ENCODE assay signal across 12 cellular contexts in genomic region chr18:105161-106053, GRCh38. TPM values are rescaled to one million over a fixed set of nuclear protein-coding genes. Genes with fewer than 3 reads are reported as not detected.
A peak's percentile ranks its signal among the peaks of the same experiment; 100 is the strongest.
DNase-seq lines count a peak whose midpoint lies in the region; ATAC-seq, FAIRE-seq and TF ChIP-seq lines count a peak whose summit lies in the region.
"Not testable (repeated sequence)": the region's sequence is repeated elsewhere in the genome, so short reads cannot be mapped to it uniquely, and the experiment has no call there.
"Had no signal": no experiment of that assay in that cellular context is flagged by ENCODE, and none has a peak within 500 bp of the region (broad histone marks: within the 10 kb centered on the region; RNA-seq: fewer than 3 reads in every experiment).

No MANE protein-coding gene starts in this region.

- H3K27ac ChIP-seq in CD4-positive, alpha-beta T cell (ENCODE audit: low read depth, low read length); H1 (ENCODE audit: low read depth, low read length): not testable (repeated sequence)

- intact Hi-C loops in CD4-positive, alpha-beta T cell (cut with DNase I, micrococcal nuclease): loop anchor here in 1 of 2 experiments (5.0 kb wide), 1 partner anchor 512 kb away; no protein-coding TSS in a partner anchor
- intact Hi-C loops in activated CD4-positive, alpha-beta T cell treated with anti-CD3 and anti-CD28 coated beads for 36 hours (cut with DNase I, micrococcal nuclease): not testable (repeated sequence)

- not testable (repeated sequence) for H3K4me3 ChIP-seq in adipocyte (ENCODE audit: low read length); H1 (ENCODE audit: extremely low read depth in 1 of 4, insufficient read depth in 2 of 4, low read depth in 3 of 4, low read length in 4 of 4)

- not testable (repeated sequence) for H2BK15ac ChIP-seq in H1 (ENCODE audit: low read length)

- not testable (repeated sequence) for TF ChIP-seq CTCF in CD4-positive, alpha-beta T cell (IDR thresholded peaks at IDR 0.05); H1 (IDR thresholded peaks at IDR 0.05; ENCODE audit: control extremely low read depth in 1 of 3, insufficient read depth in 1 of 3, low read depth in 1 of 3, low read length in 3 of 3)

- POLR2A ChIA-PET in CD4-positive, alpha-beta T cell (lab: Charles Lee); activated CD4-positive, alpha-beta T cell treated with anti-CD3 and anti-CD28 coated beads for 36 hours (lab: Charles Lee); H1 (lab: Charles Lee; ENCODE audit: partially characterized antibody): not testable (repeated sequence)

- not testable (repeated sequence) for H4K5ac ChIP-seq in H1 (ENCODE audit: insufficient read length, low read depth, low read length)

- H4K20me1 ChIP-seq in H1 (replicated peaks in 1 of 2; ENCODE audit: control insufficient read depth in 1 of 2, insufficient read depth in 2 of 2, low read length in 2 of 2): not testable (repeated sequence)

- peak; percentile 68 for ATAC-seq in CD4-positive, alpha-beta T cell (ENCODE audit: poor library complexity)
- ATAC-seq in activated CD4-positive, alpha-beta T cell treated with anti-CD3 and anti-CD28 coated beads for 36 hours: peak; percentile 73

- H4K91ac ChIP-seq in H1 (replicated peaks; ENCODE audit: insufficient read length, low read length): not testable (repeated sequence)

- not testable (repeated sequence) for H3K56ac ChIP-seq in H1 (replicated peaks; ENCODE audit: insufficient read length, low read depth, low read length)

- peaks cover 11% of the 10 kb centered on the region for H3K36me3 Mint-ChIP-seq in CD4-positive, alpha-beta T cell (ENCODE audit: low read depth)
- H3K36me3 Mint-ChIP-seq in activated CD4-positive, alpha-beta T cell treated with anti-CD3 and anti-CD28 coated beads for 36 hours (ENCODE audit: low read depth): not testable (repeated sequence)

- H3K23ac ChIP-seq in H1 (ENCODE audit: insufficient read length): not testable (repeated sequence)

- TF ChIP-seq POLR2A in H1 (IDR thresholded peaks at IDR 0.05; ENCODE audit: control extremely low read depth in 1 of 2, low read depth in 2 of 2, low read length in 2 of 2): not testable (repeated sequence)

- H3K9me3 Mint-ChIP-seq in CD4-positive, alpha-beta T cell: peaks cover 21% of the 10 kb centered on the region
- peaks cover 26% of the 10 kb centered on the region for H3K9me3 Mint-ChIP-seq in activated CD4-positive, alpha-beta T cell treated with anti-CD3 and anti-CD28 coated beads for 36 hours (ENCODE audit: low read depth)

- peak; percentile 77 for FAIRE-seq in GM18507 (lab: Jason Lieb, UNC)
- FAIRE-seq in H1 (lab: Jason Lieb, UNC): peak; percentile 73

- not testable (repeated sequence) for H3K4ac ChIP-seq in H1 (replicated peaks; ENCODE audit: insufficient read length, low read depth, low read length)

- TF ChIP-seq RAD21 in H1 (IDR thresholded peaks at IDR 0.05 in 1 of 2, conservative IDR thresholded peaks at IDR 0.05 in 1 of 2; ENCODE audit: low read depth in 2 of 2, low read length in 2 of 2): not testable (repeated sequence)

- H3K27ac Mint-ChIP-seq in CD4-positive, alpha-beta T cell; activated CD4-positive, alpha-beta T cell treated with anti-CD3 and anti-CD28 coated beads for 36 hours: not testable (repeated sequence)

- not testable (repeated sequence) for H3K4me2 ChIP-seq in H1 (ENCODE audit: insufficient read depth in 1 of 2, low read depth in 2 of 2, low read length in 2 of 2)

- not testable (repeated sequence) for H3K4me3 Mint-ChIP-seq in CD4-positive, alpha-beta T cell; activated CD4-positive, alpha-beta T cell treated with anti-CD3 and anti-CD28 coated beads for 36 hours

- not testable (repeated sequence) for TF ChIP-seq EP300 in H1 (IDR thresholded peaks at IDR 0.05; ENCODE audit: borderline replicate concordance in 1 of 2, low read depth in 2 of 2, low read length in 2 of 2)

- not testable (repeated sequence) for H3K9ac ChIP-seq in adipocyte (ENCODE audit: low read length); H1 (replicated peaks in 1 of 4; ENCODE audit: extremely low read depth in 1 of 4, low read depth in 3 of 4, low read length in 3 of 4)

- not testable (repeated sequence) for H2BK5ac ChIP-seq in H1 (ENCODE audit: low read depth, low read length)

- not testable (repeated sequence) for H3K27me3 ChIP-seq in CD4-positive, alpha-beta T cell (ENCODE audit: control insufficient read depth, insufficient read depth, low read length); adipocyte (replicated peaks; ENCODE audit: control insufficient read depth, insufficient read depth, low read length); H1 (replicated peaks in 1 of 4; ENCODE audit: control insufficient read depth in 3 of 4, extremely low read depth in 1 of 4, insufficient read depth in 3 of 4, low read length in 3 of 4)

- not testable (repeated sequence) for H3K4me1 Mint-ChIP-seq in CD4-positive, alpha-beta T cell (ENCODE audit: low read depth); activated CD4-positive, alpha-beta T cell treated with anti-CD3 and anti-CD28 coated beads for 36 hours

- H2AK5ac ChIP-seq in H1 (ENCODE audit: low read depth, low read length): not testable (repeated sequence)

- H2BK20ac ChIP-seq in H1 (ENCODE audit: low read length): not testable (repeated sequence)

- peaks cover 23% of the 10 kb centered on the region for H3K27me3 Mint-ChIP-seq in CD4-positive, alpha-beta T cell
- H3K27me3 Mint-ChIP-seq in activated CD4-positive, alpha-beta T cell treated with anti-CD3 and anti-CD28 coated beads for 36 hours: peaks cover 12% of the 10 kb centered on the region

- not testable (repeated sequence) for H3K18ac ChIP-seq in H1 (ENCODE audit: extremely low read depth, low read length)

- H3K79me2 ChIP-seq in H1 (ENCODE audit: control insufficient read depth in 1 of 2, insufficient read depth in 2 of 2, low read length in 2 of 2): not testable (repeated sequence)

- not testable (repeated sequence) for H2BK12ac ChIP-seq in H1 (ENCODE audit: low read depth, low read length)

- not testable (repeated sequence) for H2AFZ ChIP-seq in H1 (ENCODE audit: low read length)

- CTCF ChIA-PET in CD4-positive, alpha-beta T cell (lab: Charles Lee); activated CD4-positive, alpha-beta T cell treated with anti-CD3 and anti-CD28 coated beads for 36 hours (lab: Charles Lee); H1 (lab: Charles Lee; ENCODE audit: partially characterized antibody): not testable (repeated sequence)

- H3K4me1 ChIP-seq in adipocyte (ENCODE audit: control insufficient read depth, insufficient read depth, low read length); H1 (replicated peaks in 1 of 4; ENCODE audit: control insufficient read depth in 3 of 4, insufficient read depth in 4 of 4, low read length in 3 of 4): not testable (repeated sequence)

- not testable (repeated sequence) for H4K8ac ChIP-seq in H1 (ENCODE audit: extremely low read depth, insufficient read depth, low read length)

- 88 to 100% methylated on average over 2 to 6 of the region's 7 CpGs for WGBS in H1 (ENCODE audit: extremely low coverage in 1 of 2, insufficient coverage in 1 of 2, insufficient read length in 1 of 2, insufficient replicate concordance in 2 of 2, low coverage in 1 of 2, low lambda C conversion rate in 2 of 2, missing lambda C conversion rate in 1 of 2), 2 experiments

- H3K23me2 ChIP-seq in H1 (ENCODE audit: low read depth, low read length): not testable (repeated sequence)

- not testable (repeated sequence) for H3K14ac ChIP-seq in H1 (ENCODE audit: insufficient read length)

- H3K79me1 ChIP-seq in H1 (ENCODE audit: low read depth, low read length): not testable (repeated sequence)

- not testable (repeated sequence) for H3K36me3 ChIP-seq in adipocyte (ENCODE audit: control insufficient read depth, insufficient read depth, low read length, severe bottlenecking); H1 (ENCODE audit: control insufficient read depth in 2 of 4, insufficient read depth in 4 of 4, low read length in 3 of 4)

- H3K9me3 ChIP-seq in CD4-positive, alpha-beta T cell (ENCODE audit: control insufficient read depth, low read length); adipocyte (ENCODE audit: control insufficient read depth, low read length): not testable (repeated sequence)
- H3K9me3 ChIP-seq in H1 (ENCODE audit: insufficient read depth in 2 of 2, low read depth in 1 of 2, low read length in 1 of 2): peaks cover 18 to 24% of the 10 kb centered on the region in 2 experiments; a peak in 3 of 4 replicates

- H2BK120ac ChIP-seq in H1 (replicated peaks; ENCODE audit: low read depth, low read length): not testable (repeated sequence)

- not testable (repeated sequence) for DNase-seq in CD4-positive, alpha-beta T cell; GM18507 (ENCODE audit: extremely low spot score, insufficient read length, low read depth); H1 (ENCODE audit: low read depth in 1 of 2, low spot score in 2 of 2)
- DNase-seq in M059J (ENCODE audit: low read depth) (peak; percentile 20), adipocyte (ENCODE audit: low read depth) (peak; percentile 1), kidney tubule cell (ENCODE audit: low spot score) (peak; percentile 33)
- DNase-seq in activated CD4-positive, alpha-beta T cell treated with anti-CD3 and anti-CD28 coated beads for 36 hours: peak; percentile 16
- DNase-seq in stimulated activated CD4-positive, alpha-beta T cell treated with anti-CD3 and anti-CD28 coated beads, Interleukin-2, amount 100 ng/mL, for 4 hours (ENCODE audit: low read depth): peak; percentile 18

RNA-seq across cellular contexts. Expression of gene USP14, which starts 53.0 kb away (rescaled TPM):
- 10 to 100 TPM; 51.3 to 56.2 TPM for total RNA-seq in CD4-positive, alpha-beta T cell
- total RNA-seq in M059J (2014; rRNA removed; shearing (Covaris generic)): 9.9 and 42.3 TPM in 2 replicates
- total RNA-seq in activated CD4-positive, alpha-beta T cell treated with anti-CD3 and anti-CD28 coated beads for 36 hours: 100 to 1,000 TPM in 1 of 2 experiments, 10 to 100 TPM in 1; 94.7 to 101 TPM
- total RNA-seq in H1 (2021; fragmentation: NEBNext Ultra II Directional; extraction: Animal tissue kit (Norgen Biotek cat#: 25700)): 87.0 and 91.1 TPM in 2 replicates
- 8.6 and 14.8 TPM in 2 replicates for polyA plus RNA-seq in H1 (2011; rRNA removed)
- polyA plus RNA-seq in H1 (2011; cell fraction: cytosol; rRNA removed): 15.4 TPM
- 6.9 TPM for polyA plus RNA-seq in H1 (2011; cell fraction: nucleus; rRNA removed)
- 34.4 to 62.7 TPM (median 44.5 TPM) in 4 replicates for polyA plus RNA-seq in H1 (2012, experiment 1 of 2)
- polyA plus RNA-seq in H1 (2012, experiment 2 of 2): 5.8 TPM
- polyA plus RNA-seq in H1 (2013, experiment 1 of 2): 43.4 TPM
- 43.9 TPM for polyA plus RNA-seq in H1 (2013, experiment 2 of 2)
- polyA minus RNA-seq in H1 (2011; rRNA and poly(A)+ RNA removed): 10.9 and 15.7 TPM in 2 replicates
- polyA minus RNA-seq in H1 (2011; cell fraction: cytosol; rRNA and poly(A)+ RNA removed): 34.3 TPM
- polyA minus RNA-seq in H1 (2011; cell fraction: nucleus; rRNA and poly(A)+ RNA removed): 22.3 TPM

RNA-seq across cellular contexts. Expression of gene TUBB8B, which starts 56.0 kb away (rescaled TPM):
- not detected for total RNA-seq in CD4-positive, alpha-beta T cell
- total RNA-seq in M059J (2014; rRNA removed; shearing (Covaris generic)): not detected in 2 replicates
- not detected for total RNA-seq in activated CD4-positive, alpha-beta T cell treated with anti-CD3 and anti-CD28 coated beads for 36 hours
- total RNA-seq in H1 (2021; fragmentation: NEBNext Ultra II Directional; extraction: Animal tissue kit (Norgen Biotek cat#: 25700)): 0.36 and 0.60 TPM in 2 replicates
- polyA plus RNA-seq in H1 (2011; rRNA removed): 1.3 TPM in 2 replicates
- 1.3 TPM for polyA plus RNA-seq in H1 (2011; cell fraction: cytosol; rRNA removed)
- 4.6 TPM for polyA plus RNA-seq in H1 (2011; cell fraction: nucleus; rRNA removed)
- 0.59 to 0.66 TPM (median 0.63 TPM) in 4 replicates for polyA plus RNA-seq in H1 (2012, experiment 1 of 2)
- 0.25 TPM for polyA plus RNA-seq in H1 (2012, experiment 2 of 2)
- polyA plus RNA-seq in H1 (2013, experiment 1 of 2): 0.49 TPM
- polyA plus RNA-seq in H1 (2013, experiment 2 of 2): 0.48 TPM
- polyA minus RNA-seq in H1 (2011; rRNA and poly(A)+ RNA removed): 0.20 and 1.0 TPM in 2 replicates
- not detected for polyA minus RNA-seq in H1 (2011; cell fraction: cytosol; rRNA and poly(A)+ RNA removed)
- polyA minus RNA-seq in H1 (2011; cell fraction: nucleus; rRNA and poly(A)+ RNA removed): 1.4 TPM
- total RNA-seq: CD4-positive, alpha-beta memory T cell; OCI-LY7; SJCRH30 had no signal
- polyA plus RNA-seq: A549; CD4-positive, alpha-beta memory T cell had no signal
